Comparison of ENCODE assay signal across 9 cellular contexts in genomic region chr4:108512615-108513505, GRCh38.
DNase-seq lines count a peak whose midpoint lies in the region; ATAC-seq and TF ChIP-seq lines count a peak whose summit lies in the region.
"Had no signal": no experiment of that assay in that cellular context is flagged by ENCODE, and none has a peak within 500 bp of the region (broad histone marks: within the 10 kb centered on the region; RNA-seq: fewer than 3 reads in every experiment).

No MANE protein-coding gene starts in this region.

- H3K4me3 ChIP-seq in foreskin fibroblast (ENCODE audit: low read depth in 1 of 2, low read length in 2 of 2) = peak overlapping the region in 1 of 2 donors; percentile 6
- peak overlapping the region; percentile 35 for H3K4me3 ChIP-seq in retinal pigment epithelial cell (ENCODE audit: low read length)
- H3K4me3 ChIP-seq: right lobe of liver had no signal

- DNase-seq in DMS53 treated with DMSO at 0.1 percent for 48 hours (lab: John Stamatoyannopoulos, UW; ENCODE audit: unreplicated experiment) (peak; percentile 15), NCI-H128 (lab: John Stamatoyannopoulos, UW; ENCODE audit: unreplicated experiment) (peak; percentile 6), foreskin fibroblast (peak; percentile 39 to 80), retinal pigment epithelial cell (ENCODE audit: low read depth) (peak; percentile 27)
- DNase-seq in activated CD8-positive, alpha-beta memory T cell treated with anti-CD3 and anti-CD28 coated beads, Interleukin-2, amount 50 U/mL, for 48 hours = peak; percentile 60
- DNase-seq: right lobe of liver had no signal

- TF ChIP-seq CTCF in foreskin fibroblast (IDR thresholded peaks at IDR 0.05; ENCODE audit: low read depth, low read length) (peak; percentile 49), retinal pigment epithelial cell (conservative IDR thresholded peaks at IDR 0.05; ENCODE audit: low read depth, low read length) (peak; percentile 68)

- no peak for ATAC-seq in HG03159 (IDR thresholded peaks at IDR 0.05; ENCODE audit: unreplicated experiment)
- ATAC-seq in HG02981 (IDR thresholded peaks at IDR 0.05; ENCODE audit: unreplicated experiment) = no peak
- no peak for ATAC-seq in GM21367 (IDR thresholded peaks at IDR 0.05; ENCODE audit: unreplicated experiment)

Comparison
In these comparisons a context has a peak if more than half of its experiments do, and no peak if none do; other contexts are left out.
1. DNase-seq: peak in every context shown above with its lines; median percentile 60 in activated CD8-positive, alpha-beta memory T cell treated with anti-CD3 and anti-CD28 coated beads, Interleukin-2, amount 50 U/mL, for 48 hours; 60 in foreskin fibroblast; 27 in retinal pigment epithelial cell; 15 in DMS53 treated with DMSO at 0.1 percent for 48 hours; 6 in NCI-H128.